21 cellular contexts compared by ENCODE assay signal in genomic region chr4:174467107-174467506, GRCh38. TPM values are rescaled to one million over a fixed set of nuclear protein-coding genes. Genes with fewer than 3 reads are reported as not detected.
"Had no signal": no experiment of that assay in that cellular context is flagged by ENCODE, and none has a peak within 500 bp of the region (broad histone marks: within the 10 kb centered on the region; RNA-seq: fewer than 3 reads in every experiment).

No MANE protein-coding gene starts in this region.

- ATAC-seq: activated CD8-positive, alpha-beta T cell treated with anti-CD3 and anti-CD28 coated beads, Interleukin-2, amount 10 ng/mL, durations not matched to agents 7 days and 5 days; activated T-cell treated with anti-CD3 and anti-CD28 coated beads, Interleukin-2, amount 50 U/mL, for 72 hours; left colon; stimulated activated memory B cell treated with anti-CD40 and anti-IgM and Interleukin-4, amounts not matched to agents 10 μg/mL and 1 μg/mL and 100 μg/mL, for 72 hours had no signal

- H3K36me3 Mint-ChIP-seq: activated naive CD8-positive, alpha-beta T cell; immature natural killer cell; stimulated activated memory B cell treated with anti-CD40 and anti-IgM and Interleukin-4, amounts not matched to agents 10 μg/mL and 1 μg/mL and 100 μg/mL, for 72 hours had no signal

- H3K27me3 Mint-ChIP-seq: activated B cell treated with CpG ODN at 0.5 μM for 24 hours; activated CD4-positive, alpha-beta T cell treated with anti-CD3 and anti-CD28 coated beads, Interleukin-2, amount 10 ng/mL, durations not matched to agents 24 days and 14 days; activated naive CD8-positive, alpha-beta T cell had no signal

- H3K4me3 Mint-ChIP-seq: activated B cell treated with CpG ODN at 0.5 μM for 24 hours; activated CD4-positive, alpha-beta T cell treated with anti-CD3 and anti-CD28 coated beads, Interleukin-2, amount 10 ng/mL, durations not matched to agents 24 days and 14 days; activated CD8-positive, alpha-beta T cell treated with anti-CD3 and anti-CD28 coated beads, Interleukin-2, amount 10 ng/mL, durations not matched to agents 7 days and 5 days; activated naive CD8-positive, alpha-beta T cell; activated T-cell treated with anti-CD3 and anti-CD28 coated beads, Interleukin-2, amount 50 U/mL, for 72 hours; endodermal cell; immature natural killer cell; neural crest cell; stimulated activated memory B cell treated with anti-CD40 and anti-IgM and Interleukin-4, amounts not matched to agents 10 μg/mL and 1 μg/mL and 100 μg/mL, for 72 hours had no signal

- H3K4me1 Mint-ChIP-seq: activated B cell treated with CpG ODN at 0.5 μM for 24 hours; activated CD4-positive, alpha-beta T cell treated with anti-CD3 and anti-CD28 coated beads, Interleukin-2, amount 10 ng/mL, durations not matched to agents 24 days and 14 days; immature natural killer cell; neural crest cell; stimulated activated memory B cell treated with anti-CD40 and anti-IgM and Interleukin-4, amounts not matched to agents 10 μg/mL and 1 μg/mL and 100 μg/mL, for 72 hours had no signal

- H3K36me3 ChIP-seq: cardiac muscle cell, thyroid gland had no signal

- H3K27ac Mint-ChIP-seq: activated B cell treated with CpG ODN at 0.5 μM for 24 hours; activated CD4-positive, alpha-beta T cell treated with anti-CD3 and anti-CD28 coated beads, Interleukin-2, amount 10 ng/mL, durations not matched to agents 24 days and 14 days; activated CD8-positive, alpha-beta T cell treated with anti-CD3 and anti-CD28 coated beads, Interleukin-2, amount 10 ng/mL, durations not matched to agents 7 days and 5 days; activated naive CD8-positive, alpha-beta T cell; activated T-cell treated with anti-CD3 and anti-CD28 coated beads, Interleukin-2, amount 50 U/mL, for 72 hours; endodermal cell; immature natural killer cell; stimulated activated memory B cell treated with anti-CD40 and anti-IgM and Interleukin-4, amounts not matched to agents 10 μg/mL and 1 μg/mL and 100 μg/mL, for 72 hours had no signal

- H3K27ac ChIP-seq: cardiac muscle cell, thyroid gland had no signal

- H3K9me3 ChIP-seq: thyroid gland had no signal

- H3K4me3 ChIP-seq: cardiac muscle cell, lung, thyroid gland had no signal

- H3K27me3 ChIP-seq: cardiac muscle cell, thyroid gland had no signal

- DNase-seq: activated B cell treated with CpG ODN at 0.5 μM for 24 hours; activated CD4-positive, alpha-beta T cell treated with anti-CD3 and anti-CD28 coated beads, Interleukin-2, amount 10 ng/mL, durations not matched to agents 24 days and 14 days; activated CD8-positive, alpha-beta memory T cell treated with anti-CD3 and anti-CD28 coated beads, Interleukin-2, amount 50 U/mL, for 4 hours; activated CD8-positive, alpha-beta T cell treated with anti-CD3 and anti-CD28 coated beads, Interleukin-2, amount 10 ng/mL, durations not matched to agents 7 days and 5 days; activated gamma-delta T cell treated with Interleukin-2 at 50 U/mL for 16 hours; activated T-cell treated with anti-CD3 and anti-CD28 coated beads, Interleukin-2, amount 50 U/mL, for 72 hours; endodermal cell; head of caudate nucleus; immature natural killer cell; left colon; midbrain; stimulated activated CD4-positive, alpha-beta T cell treated with anti-CD3 and anti-CD28 coated beads, Interleukin-2, amount 100 ng/mL, for 48 hours; T-helper 2 cell; thyroid gland had no signal

RNA-seq across cellular contexts. Expression of gene HPGD, which starts 55.2 kb away (rescaled TPM):
- total RNA-seq: activated B cell treated with CpG ODN at 0.5 μM for 24 hours, dermis microvascular lymphatic vessel endothelial cell, neural crest cell, pulmonary artery endothelial cell had no signal
